22 cellular contexts compared by ENCODE assay signal in the genomic region with DNA sequence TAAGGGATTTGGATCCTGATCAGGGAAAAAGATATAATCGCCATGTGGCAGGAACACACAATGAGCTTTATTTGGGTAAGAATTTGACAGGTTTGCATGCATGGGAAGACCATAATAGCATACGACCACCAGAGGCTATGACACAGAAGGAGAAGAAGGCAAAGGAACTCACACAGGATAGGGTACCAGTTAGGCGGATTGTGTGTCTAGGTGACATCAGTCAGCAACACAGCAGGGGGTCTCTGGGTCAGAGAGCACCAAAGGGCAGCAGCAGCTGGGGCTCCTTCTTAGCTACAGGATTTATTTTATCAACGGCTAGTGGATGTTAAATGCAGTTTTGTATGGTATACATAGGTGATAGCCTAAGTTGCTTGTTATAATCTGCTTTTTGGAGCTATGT.
"Had no signal": no experiment of that assay in that cellular context is flagged by ENCODE, and none has a peak within 500 bp of the region (broad histone marks: within the 10 kb centered on the region; RNA-seq: fewer than 3 reads in every experiment).

No MANE protein-coding gene starts in this region.

- H3K4me3 Mint-ChIP-seq: activated CD8-positive, alpha-beta T cell treated with anti-CD3 and anti-CD28 coated beads for 36 hours; activated naive CD8-positive, alpha-beta T cell treated with anti-CD3 and anti-CD28 coated beads, Interleukin-2, amount 10 ng/mL, durations not matched to agents 7 days and 5 days; effector memory CD8-positive, alpha-beta T cell; mesothelial cell of epicardium; nephron; T-helper 2 cell treated with Interferon-gamma antibody and Interleukin-4, amounts not matched to agents 5 μg/mL and 100 μg/mL, for 36 hours had no signal

- H3K36me3 Mint-ChIP-seq: activated naive CD8-positive, alpha-beta T cell treated with anti-CD3 and anti-CD28 coated beads, Interleukin-2, amount 10 ng/mL, durations not matched to agents 7 days and 5 days; mesothelial cell of epicardium had no signal

- H3K36me3 ChIP-seq: cardiac muscle cell, thyroid gland had no signal

- H3K4me1 Mint-ChIP-seq: activated naive CD8-positive, alpha-beta T cell treated with anti-CD3 and anti-CD28 coated beads, Interleukin-2, amount 10 ng/mL, durations not matched to agents 7 days and 5 days; nephron had no signal

- H3K27me3 ChIP-seq: cardiac muscle cell, thyroid gland had no signal

- H3K27me3 Mint-ChIP-seq: activated CD8-positive, alpha-beta T cell treated with anti-CD3 and anti-CD28 coated beads for 36 hours; activated naive CD8-positive, alpha-beta T cell treated with anti-CD3 and anti-CD28 coated beads, Interleukin-2, amount 10 ng/mL, durations not matched to agents 7 days and 5 days; effector memory CD8-positive, alpha-beta T cell had no signal

- H3K4me3 ChIP-seq: cardiac muscle cell, lung, thyroid gland had no signal

- H3K27ac ChIP-seq: cardiac muscle cell, thyroid gland had no signal

- DNase-seq: activated CD4-positive, alpha-beta T cell treated with anti-CD3 and anti-CD28 coated beads for 48 hours; activated CD4-positive, CD25-positive, alpha-beta regulatory T cell; activated CD8-positive, alpha-beta T cell treated with anti-CD3 and anti-CD28 coated beads for 36 hours; activated naive CD4-positive, alpha-beta T cell treated with Interleukin-2 at 50 U/mL for 16 hours; activated naive CD8-positive, alpha-beta T cell treated with anti-CD3 and anti-CD28 coated beads, Interleukin-2, amount 10 ng/mL, durations not matched to agents 7 days and 5 days; activated T-cell treated with anti-CD3 and anti-CD28 coated beads, Interleukin-2, amount 50 U/mL, for 1 hour; amygdala; dermis blood vessel endothelial cell; effector memory CD8-positive, alpha-beta T cell; kidney; stimulated activated CD4-positive, alpha-beta T cell treated with anti-CD3 and anti-CD28 coated beads, Interleukin-12 subunit alpha, Interleukin-12 subunit beta, amount 100 ng/mL, for 4 hours; stimulated activated CD4-positive, alpha-beta T cell treated with anti-CD3 and anti-CD28 coated beads, Interleukin-1b, Interleukin-23, amount 100 ng/mL, for 48 hours; stimulated activated CD8-positive, alpha-beta memory T cell treated with anti-CD3 and anti-CD28 coated beads, Interleukin-4, amount 100 ng/mL, for 48 hours; stimulated activated naive CD4-positive, alpha-beta T cell treated with Interleukin-2 at 50 U/mL for 16 hours; thyroid gland had no signal

- H3K27ac Mint-ChIP-seq: activated CD8-positive, alpha-beta T cell treated with anti-CD3 and anti-CD28 coated beads for 36 hours; activated naive CD8-positive, alpha-beta T cell treated with anti-CD3 and anti-CD28 coated beads, Interleukin-2, amount 10 ng/mL, durations not matched to agents 7 days and 5 days; activated T-helper 2 cell treated with anti-CD3 and anti-CD28 coated beads, Interferon-gamma antibody, Interleukin-2, Interleukin-4, amounts not matched to agents 10 μg/mL and 5 μg/mL and 100 μg/mL, durations not matched to agents 14 hours and 24 hours and 36 hours; effector memory CD8-positive, alpha-beta T cell; mesothelial cell of epicardium; nephron; T-helper 2 cell treated with Interferon-gamma antibody and Interleukin-4, amounts not matched to agents 5 μg/mL and 100 μg/mL, for 36 hours had no signal

- H3K9me3 Mint-ChIP-seq: activated CD8-positive, alpha-beta T cell treated with anti-CD3 and anti-CD28 coated beads for 36 hours; activated naive CD8-positive, alpha-beta T cell treated with anti-CD3 and anti-CD28 coated beads, Interleukin-2, amount 10 ng/mL, durations not matched to agents 7 days and 5 days; activated T-helper 2 cell treated with anti-CD3 and anti-CD28 coated beads, Interferon-gamma antibody, Interleukin-2, Interleukin-4, amounts not matched to agents 10 μg/mL and 5 μg/mL and 100 μg/mL, durations not matched to agents 14 hours and 24 hours and 36 hours; nephron; T-helper 2 cell treated with Interferon-gamma antibody and Interleukin-4, amounts not matched to agents 5 μg/mL and 100 μg/mL, for 36 hours had no signal

- H3K9me3 ChIP-seq: thyroid gland had no signal

- ATAC-seq: activated CD8-positive, alpha-beta T cell treated with anti-CD3 and anti-CD28 coated beads for 36 hours; effector memory CD8-positive, alpha-beta T cell; left lobe of liver had no signal
